2 cellular contexts compared by ENCODE assay signal in the genomic region with DNA sequence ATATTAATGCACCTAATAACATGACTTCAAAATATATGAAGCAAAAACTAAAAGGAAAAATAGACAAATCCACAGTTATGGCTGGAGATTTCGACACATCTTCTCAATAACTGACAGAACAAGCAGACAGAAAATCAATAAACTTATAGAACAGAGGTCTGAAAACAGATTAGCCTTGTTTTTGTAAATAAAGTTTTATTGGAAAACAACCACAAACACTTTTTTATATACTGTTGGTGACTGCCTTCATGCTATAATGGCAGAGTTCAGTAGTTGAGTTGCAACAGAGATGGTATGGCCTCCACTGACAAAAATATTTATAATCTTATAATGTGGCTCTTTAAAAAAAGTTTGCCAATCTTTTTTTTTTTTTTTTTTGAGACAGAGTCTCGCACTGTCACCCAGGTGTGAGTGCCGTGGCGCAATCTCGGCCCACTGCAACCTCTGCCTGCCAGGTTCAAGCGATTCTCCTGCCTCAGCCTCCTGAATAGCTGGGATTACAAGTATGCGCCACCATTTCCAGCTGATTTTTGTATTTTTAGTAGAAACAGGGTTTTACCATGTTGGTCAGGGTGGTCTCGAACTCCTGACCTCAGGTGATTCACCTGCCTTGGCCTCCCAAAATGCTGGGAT.
TF ChIP-seq lines count a peak whose summit lies in the region.

No MANE protein-coding gene starts in this region.

TF ChIP-seq in GM12878, 131 proteins besides CTCF, POLR2A, EP300 and RAD21:
- TF ChIP-seq, protein P1, sequence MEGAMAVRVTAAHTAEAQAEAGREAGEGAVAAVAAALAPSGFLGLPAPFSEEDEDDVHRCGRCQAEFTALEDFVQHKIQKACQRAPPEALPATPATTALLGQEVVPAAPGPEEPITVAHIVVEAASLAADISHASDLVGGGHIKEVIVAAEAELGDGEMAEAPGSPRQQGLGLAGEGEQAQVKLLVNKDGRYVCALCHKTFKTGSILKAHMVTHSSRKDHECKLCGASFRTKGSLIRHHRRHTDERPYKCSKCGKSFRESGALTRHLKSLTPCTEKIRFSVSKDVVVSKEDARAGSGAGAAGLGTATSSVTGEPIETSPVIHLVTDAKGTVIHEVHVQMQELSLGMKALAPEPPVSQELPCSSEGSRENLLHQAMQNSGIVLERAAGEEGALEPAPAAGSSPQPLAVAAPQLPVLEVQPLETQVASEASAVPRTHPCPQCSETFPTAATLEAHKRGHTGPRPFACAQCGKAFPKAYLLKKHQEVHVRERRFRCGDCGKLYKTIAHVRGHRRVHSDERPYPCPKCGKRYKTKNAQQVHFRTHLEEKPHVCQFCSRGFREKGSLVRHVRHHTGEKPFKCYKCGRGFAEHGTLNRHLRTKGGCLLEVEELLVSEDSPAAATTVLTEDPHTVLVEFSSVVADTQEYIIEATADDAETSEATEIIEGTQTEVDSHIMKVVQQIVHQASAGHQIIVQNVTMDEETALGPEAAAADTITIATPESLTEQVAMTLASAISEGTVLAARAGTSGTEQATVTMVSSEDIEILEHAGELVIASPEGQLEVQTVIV (IDR thresholded peaks at IDR 0.05; ENCODE audit: borderline replicate concordance, partially characterized antibody), result no peak
- TF ChIP-seq, protein P2, sequence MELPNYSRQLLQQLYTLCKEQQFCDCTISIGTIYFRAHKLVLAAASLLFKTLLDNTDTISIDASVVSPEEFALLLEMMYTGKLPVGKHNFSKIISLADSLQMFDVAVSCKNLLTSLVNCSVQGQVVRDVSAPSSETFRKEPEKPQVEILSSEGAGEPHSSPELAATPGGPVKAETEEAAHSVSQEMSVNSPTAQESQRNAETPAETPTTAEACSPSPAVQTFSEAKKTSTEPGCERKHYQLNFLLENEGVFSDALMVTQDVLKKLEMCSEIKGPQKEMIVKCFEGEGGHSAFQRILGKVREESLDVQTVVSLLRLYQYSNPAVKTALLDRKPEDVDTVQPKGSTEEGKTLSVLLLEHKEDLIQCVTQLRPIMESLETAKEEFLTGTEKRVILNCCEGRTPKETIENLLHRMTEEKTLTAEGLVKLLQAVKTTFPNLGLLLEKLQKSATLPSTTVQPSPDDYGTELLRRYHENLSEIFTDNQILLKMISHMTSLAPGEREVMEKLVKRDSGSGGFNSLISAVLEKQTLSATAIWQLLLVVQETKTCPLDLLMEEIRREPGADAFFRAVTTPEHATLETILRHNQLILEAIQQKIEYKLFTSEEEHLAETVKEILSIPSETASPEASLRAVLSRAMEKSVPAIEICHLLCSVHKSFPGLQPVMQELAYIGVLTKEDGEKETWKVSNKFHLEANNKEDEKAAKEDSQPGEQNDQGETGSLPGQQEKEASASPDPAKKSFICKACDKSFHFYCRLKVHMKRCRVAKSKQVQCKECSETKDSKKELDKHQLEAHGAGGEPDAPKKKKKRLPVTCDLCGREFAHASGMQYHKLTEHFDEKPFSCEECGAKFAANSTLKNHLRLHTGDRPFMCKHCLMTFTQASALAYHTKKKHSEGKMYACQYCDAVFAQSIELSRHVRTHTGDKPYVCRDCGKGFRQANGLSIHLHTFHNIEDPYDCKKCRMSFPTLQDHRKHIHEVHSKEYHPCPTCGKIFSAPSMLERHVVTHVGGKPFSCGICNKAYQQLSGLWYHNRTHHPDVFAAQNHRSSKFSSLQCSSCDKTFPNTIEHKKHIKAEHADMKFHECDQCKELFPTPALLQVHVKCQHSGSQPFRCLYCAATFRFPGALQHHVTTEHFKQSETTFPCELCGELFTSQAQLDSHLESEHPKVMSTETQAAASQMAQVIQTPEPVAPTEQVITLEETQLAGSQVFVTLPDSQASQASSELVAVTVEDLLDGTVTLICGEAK (IDR thresholded peaks at IDR 0.05; ENCODE audit: borderline replicate concordance), result peak; percentile 69; the same call in 1 of the 2 replicates

TF ChIP-seq in K562, 482 proteins besides CTCF, POLR2A, EP300 and RAD21:
- TF ChIP-seq GATAD2A (IDR thresholded peaks at IDR 0.05), result no peak
- TF ChIP-seq RBBP5 (IDR thresholded peaks at IDR 0.05; ENCODE audit: borderline replicate concordance, insufficient read depth, low read length, poor library complexity, severe bottlenecking), result no peak
- TF ChIP-seq ELF1 (tag; IDR thresholded peaks at IDR 0.05), result no peak
- TF ChIP-seq, protein P2 (IDR thresholded peaks at IDR 0.05), result peak; percentile 92
- TF ChIP-seq, protein P2 (CRISPR knock-in tag; IDR thresholded peaks at IDR 0.05), result peak; percentile 79
- TF ChIP-seq ZNF57 (CRISPR knock-in tag; IDR thresholded peaks at IDR 0.05), result no peak
- no peak for TF ChIP-seq PTBP1 (IDR thresholded peaks at IDR 0.05; ENCODE audit: low read depth, low read length)
- TF ChIP-seq, protein P3, sequence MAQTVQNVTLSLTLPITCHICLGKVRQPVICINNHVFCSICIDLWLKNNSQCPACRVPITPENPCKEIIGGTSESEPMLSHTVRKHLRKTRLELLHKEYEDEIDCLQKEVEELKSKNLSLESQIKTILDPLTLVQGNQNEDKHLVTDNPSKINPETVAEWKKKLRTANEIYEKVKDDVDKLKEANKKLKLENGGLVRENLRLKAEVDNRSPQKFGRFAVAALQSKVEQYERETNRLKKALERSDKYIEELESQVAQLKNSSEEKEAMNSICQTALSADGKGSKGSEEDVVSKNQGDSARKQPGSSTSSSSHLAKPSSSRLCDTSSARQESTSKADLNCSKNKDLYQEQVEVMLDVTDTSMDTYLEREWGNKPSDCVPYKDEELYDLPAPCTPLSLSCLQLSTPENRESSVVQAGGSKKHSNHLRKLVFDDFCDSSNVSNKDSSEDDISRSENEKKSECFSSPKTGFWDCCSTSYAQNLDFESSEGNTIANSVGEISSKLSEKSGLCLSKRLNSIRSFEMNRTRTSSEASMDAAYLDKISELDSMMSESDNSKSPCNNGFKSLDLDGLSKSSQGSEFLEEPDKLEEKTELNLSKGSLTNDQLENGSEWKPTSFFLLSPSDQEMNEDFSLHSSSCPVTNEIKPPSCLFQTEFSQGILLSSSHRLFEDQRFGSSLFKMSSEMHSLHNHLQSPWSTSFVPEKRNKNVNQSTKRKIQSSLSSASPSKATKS (CRISPR knock-in tag; IDR thresholded peaks at IDR 0.05), result no peak
- no peak for TF ChIP-seq COPS2 (conservative IDR thresholded peaks at IDR 0.05)
- peak; percentile 30; the same call in 1 of the 2 replicates for TF ChIP-seq ZNF384 (IDR thresholded peaks at IDR 0.05; ENCODE audit: low read depth, low read length)
- TF ChIP-seq FOXK1 (CRISPR knock-in tag; IDR thresholded peaks at IDR 0.05; ENCODE audit: borderline replicate concordance), result no peak
- TF ChIP-seq CEBPB (tag; IDR thresholded peaks at IDR 0.05), result no peak
- no peak for TF ChIP-seq ZNF3 (CRISPR knock-in tag; IDR thresholded peaks at IDR 0.05)
